Comparison of ENCODE assay signal across 19 cellular contexts in the genomic region with DNA sequence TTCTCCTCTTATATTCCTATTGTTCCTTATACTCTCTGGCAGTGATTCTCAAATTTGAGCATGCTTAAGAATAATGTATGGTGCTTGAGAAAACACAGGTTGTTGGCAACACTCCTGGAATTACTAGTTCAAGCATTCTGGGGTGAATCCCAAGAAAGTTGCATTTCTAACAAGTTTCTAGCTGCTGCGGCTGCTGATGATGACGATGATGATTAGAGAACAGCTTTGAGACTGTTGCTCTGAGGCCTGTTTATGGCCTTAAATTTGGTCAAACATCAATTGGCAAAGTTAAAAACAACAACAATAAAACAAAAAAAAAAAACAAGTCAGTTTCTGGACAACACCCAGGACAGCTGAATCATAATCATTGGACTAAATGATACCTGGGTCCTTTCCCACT.
"Had no signal": no experiment of that assay in that cellular context is flagged by ENCODE, and none has a peak within 500 bp of the region (broad histone marks: within the 10 kb centered on the region; RNA-seq: fewer than 3 reads in every experiment).

No MANE protein-coding gene starts in this region.

- H3K27ac Mint-ChIP-seq: activated naive CD4-positive, alpha-beta T cell treated with anti-CD3 and anti-CD28 coated beads, Interleukin-2, amount 10 ng/mL, durations not matched to agents 7 days and 5 days; effector memory CD8-positive, alpha-beta T cell had no signal

- H3K4me1 ChIP-seq: gastroesophageal sphincter, left lung, upper lobe of right lung had no signal

- H3K4me3 ChIP-seq: gastroesophageal sphincter, heart left ventricle, left lung, upper lobe of right lung had no signal

- H3K27ac ChIP-seq: gastroesophageal sphincter, heart left ventricle, left lung, upper lobe of right lung, WERI-Rb-1 had no signal

- H3K36me3 Mint-ChIP-seq: activated naive CD4-positive, alpha-beta T cell treated with anti-CD3 and anti-CD28 coated beads, Interleukin-2, amount 10 ng/mL, durations not matched to agents 7 days and 5 days had no signal

- H3K36me3 ChIP-seq: gastroesophageal sphincter, heart left ventricle, left lung, upper lobe of right lung, WERI-Rb-1 had no signal

- H3K27me3 ChIP-seq: gastroesophageal sphincter, heart left ventricle, left lung, upper lobe of right lung had no signal

- H3K4me3 Mint-ChIP-seq: activated naive CD4-positive, alpha-beta T cell treated with anti-CD3 and anti-CD28 coated beads, Interleukin-2, amount 10 ng/mL, durations not matched to agents 7 days and 5 days; effector memory CD8-positive, alpha-beta T cell had no signal

- H3K27me3 Mint-ChIP-seq: activated naive CD4-positive, alpha-beta T cell treated with anti-CD3 and anti-CD28 coated beads, Interleukin-2, amount 10 ng/mL, durations not matched to agents 7 days and 5 days; effector memory CD8-positive, alpha-beta T cell had no signal

- H3K9me3 ChIP-seq: gastroesophageal sphincter, heart left ventricle, upper lobe of right lung had no signal

- H3K4me1 Mint-ChIP-seq: activated naive CD4-positive, alpha-beta T cell treated with anti-CD3 and anti-CD28 coated beads, Interleukin-2, amount 10 ng/mL, durations not matched to agents 7 days and 5 days had no signal

- ATAC-seq: effector memory CD8-positive, alpha-beta T cell; gastroesophageal sphincter; heart left ventricle; left lung; upper lobe of right lung had no signal

- DNase-seq: activated CD4-positive, alpha-beta T cell treated with anti-CD3 and anti-CD28 coated beads for 1 hour; activated CD8-positive, alpha-beta memory T cell treated with anti-CD3 and anti-CD28 coated beads for 24 hours; activated CD8-positive, alpha-beta memory T cell treated with anti-CD3 and anti-CD28 coated beads, Interleukin-2, amount 50 U/mL, for 48 hours; activated effector memory CD4-positive, alpha-beta T cell treated with Interleukin-2 at 50 U/mL for 16 hours; activated naive CD4-positive, alpha-beta T cell treated with anti-CD3 and anti-CD28 coated beads, Interleukin-2, amount 10 ng/mL, durations not matched to agents 7 days and 5 days; activated T-cell treated with anti-CD3 and anti-CD28 coated beads, Interleukin-2, amount 50 U/mL, for 48 hours; effector memory CD8-positive, alpha-beta T cell; heart left ventricle; left lung; midbrain; retina; stimulated activated CD4-positive, alpha-beta T cell treated with anti-CD3 and anti-CD28 coated beads, Interleukin-12 subunit alpha, Interleukin-12 subunit beta, amount 100 ng/mL, for 4 hours; stimulated activated CD4-positive, alpha-beta T cell treated with anti-CD3 and anti-CD28 coated beads, Interleukin-1b, Interleukin-23, amount 100 ng/mL, for 48 hours; stimulated activated CD8-positive, alpha-beta memory T cell treated with anti-CD3 and anti-CD28 coated beads, Interleukin-4, amount 100 ng/mL, for 48 hours; stimulated activated naive CD4-positive, alpha-beta T cell; T-helper 2 cell; upper lobe of right lung; WERI-Rb-1 had no signal
